Comparison of ENCODE assay signal across 14 cellular contexts in the genomic region with DNA sequence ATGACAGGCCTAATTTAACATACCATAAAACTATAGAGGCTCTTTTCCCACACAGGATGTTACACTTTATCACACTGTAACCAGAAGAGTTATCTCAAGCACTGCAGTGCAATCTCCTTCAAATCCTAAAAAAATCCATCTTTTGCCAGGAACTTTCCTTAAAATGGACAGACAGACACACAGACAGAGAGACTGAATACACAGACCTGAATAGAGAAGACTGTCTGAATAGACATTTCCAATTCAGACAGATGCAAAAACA. TPM values are rescaled to one million over a fixed set of nuclear protein-coding genes. Genes with fewer than 3 reads are reported as not detected.
DNase-seq lines count a peak whose midpoint lies in the region; ATAC-seq and TF ChIP-seq lines count a peak whose summit lies in the region.
"Had no signal": no experiment of that assay in that cellular context is flagged by ENCODE, and none has a peak within 500 bp of the region (broad histone marks: within the 10 kb centered on the region; RNA-seq: fewer than 3 reads in every experiment).

No MANE protein-coding gene starts in this region.

- POLR2A ChIA-PET in CD8-positive, alpha-beta T cell (lab: Charles Lee) = no interaction called here

- H3K4me3 Mint-ChIP-seq in CD8-positive, alpha-beta T cell = no peak overlapping the region

- no peak overlapping the region for H3K4me3 ChIP-seq in CD8-positive, alpha-beta T cell (ENCODE audit: low read depth, low read length)
- no peak overlapping the region for H3K4me3 ChIP-seq in RWPE2 (ENCODE audit: severe bottlenecking)
- no peak overlapping the region for H3K4me3 ChIP-seq in fibroblast of lung (replicated peaks in 1 of 4; ENCODE audit: control extremely low read depth in 1 of 4, insufficient read depth in 1 of 4, low read depth in 3 of 4, low read length in 4 of 4)
- H3K4me3 ChIP-seq in sigmoid colon = no peak overlapping the region

- peak overlapping the region; percentile 18 for H3K4me2 ChIP-seq in fibroblast of lung (ENCODE audit: extremely low read depth, insufficient read depth, low read length)

- ATAC-seq in CD8-positive, alpha-beta T cell = no peak
- ATAC-seq in RWPE2 (ENCODE audit: low read depth) (no peak), HG03135 (IDR thresholded peaks at IDR 0.05; ENCODE audit: unreplicated experiment) (no peak), HG02852 (IDR thresholded peaks at IDR 0.05; ENCODE audit: unreplicated experiment) (no peak)

- no peaks in the 10 kb centered on the region for H3K9me3 Mint-ChIP-seq in CD8-positive, alpha-beta T cell
- H3K9me3 Mint-ChIP-seq: CD4-positive, CD25-positive, alpha-beta regulatory T cell had no signal

- no peaks in the 10 kb centered on the region for H3K9me3 ChIP-seq in CD8-positive, alpha-beta T cell (ENCODE audit: low read length)
- H3K9me3 ChIP-seq in RWPE2 (ENCODE audit: severe bottlenecking) (no peaks in the 10 kb centered on the region), fibroblast of lung (ENCODE audit: control insufficient read depth, insufficient read depth, low read depth, low read length) (no peaks in the 10 kb centered on the region), sigmoid colon (no peaks in the 10 kb centered on the region)

- no peak overlapping the region for H3K27ac ChIP-seq in CD8-positive, alpha-beta T cell (ENCODE audit: low read depth, low read length)
- peak overlapping the region; percentile 96 for H3K27ac ChIP-seq in RWPE2 (ENCODE audit: poor library complexity, severe bottlenecking)
- H3K27ac ChIP-seq in fibroblast of lung (ENCODE audit: insufficient read depth, low read length) = peak overlapping the region; percentile 93
- peak overlapping the region; percentile 64 to 100 (median 88) for H3K27ac ChIP-seq in sigmoid colon

- peaks cover 24% of the 10 kb centered on the region for H3K4me1 Mint-ChIP-seq in CD8-positive, alpha-beta T cell (ENCODE audit: low read depth)

- H4K20me1 ChIP-seq in fibroblast of lung (ENCODE audit: control insufficient read depth, extremely low read depth, insufficient read depth, low read length) = peaks cover 5% of the 10 kb centered on the region

- TF ChIP-seq EP300 in sigmoid colon (IDR thresholded peaks at IDR 0.05) = no peak

- no peak overlapping the region for H2AFZ ChIP-seq in fibroblast of lung (ENCODE audit: low read length)

- no peak for TF ChIP-seq CTCF in CD8-positive, alpha-beta T cell (IDR thresholded peaks at IDR 0.05)
- no peak for TF ChIP-seq CTCF in RWPE2 (IDR thresholded peaks at IDR 0.05; ENCODE audit: poor library complexity, severe bottlenecking)
- no peak for TF ChIP-seq CTCF in fibroblast of lung (conservative IDR thresholded peaks at IDR 0.05 in 1 of 2, IDR thresholded peaks at IDR 0.05 in 1 of 2; ENCODE audit: low read depth in 1 of 2, low read length in 2 of 2)
- no peak for TF ChIP-seq CTCF in sigmoid colon (IDR thresholded peaks at IDR 0.05)

- in situ Hi-C loops in G401 (cut with HindIII; ENCODE audit: low sequenced_read_pairs) = no loop called here

- no peak for TF ChIP-seq POLR2A in sigmoid colon (IDR thresholded peaks at IDR 0.05)

- peaks cover 2% of the 10 kb centered on the region for H3K4me1 ChIP-seq in CD8-positive, alpha-beta T cell (ENCODE audit: insufficient read depth, low read length)
- H3K4me1 ChIP-seq in RWPE2 (ENCODE audit: insufficient read depth, poor library complexity, severe bottlenecking) = peaks cover 84% of the 10 kb centered on the region
- H3K4me1 ChIP-seq in fibroblast of lung (ENCODE audit: control insufficient read depth, extremely low read depth, insufficient read depth, low read length) = peaks cover 47% of the 10 kb centered on the region
- H3K4me1 ChIP-seq in sigmoid colon = peaks cover 0 to 99% (median 91%) of the 10 kb centered on the region in 4 donors

- H3K27me3 ChIP-seq in CD8-positive, alpha-beta T cell (ENCODE audit: insufficient read depth, low read length) = no peaks in the 10 kb centered on the region
- H3K27me3 ChIP-seq in RWPE2 (ENCODE audit: insufficient read depth, poor library complexity, severe bottlenecking) = no peaks in the 10 kb centered on the region
- no peaks in the 10 kb centered on the region for H3K27me3 ChIP-seq in fibroblast of lung (ENCODE audit: control insufficient read depth, insufficient read depth, low read length)
- H3K27me3 ChIP-seq in sigmoid colon = no peaks in the 10 kb centered on the region

- intact Hi-C loops in CD8-positive, alpha-beta T cell (cut with DNase I, micrococcal nuclease) = no loop called here
- intact Hi-C loops in sigmoid colon (cut with DNase I) = no loop called here

- H3K79me2 ChIP-seq in fibroblast of lung (ENCODE audit: control insufficient read depth, insufficient read depth, low read length) = peaks cover 96% of the 10 kb centered on the region

- DNase-seq in CD8-positive, alpha-beta T cell = no peak
- DNase-seq in RWPE2 (ENCODE audit: low spot score) (no peak), fibroblast of lung (ENCODE audit: low read depth in 2 of 2) (no peak), sigmoid colon (no peak), G401 (ENCODE audit: low spot score) (no peak), NCI-H187 (lab: John Stamatoyannopoulos, UW) (no peak)
- DNase-seq: activated naive CD4-positive, alpha-beta T cell; left ventricle myocardium superior; NCI-H1417 treated with DMSO at 0.1 percent for 48 hours; NCI-H82; right cardiac atrium had no signal

- CTCF ChIA-PET in CD8-positive, alpha-beta T cell (lab: Charles Lee) = interaction anchor here (1.0 to 1.9 kb wide), 2 partner anchors 13 to 77 kb away, joined by 3 to 4 read pairs; no protein-coding TSS in a partner anchor

- H3K9ac ChIP-seq in fibroblast of lung (ENCODE audit: insufficient read depth, low read length) = no peak overlapping the region

- no peaks in the 10 kb centered on the region for H3K36me3 ChIP-seq in CD8-positive, alpha-beta T cell (ENCODE audit: insufficient read depth, low read length)
- H3K36me3 ChIP-seq in RWPE2 (ENCODE audit: low read depth) = peaks cover 28% of the 10 kb centered on the region
- no peaks in the 10 kb centered on the region for H3K36me3 ChIP-seq in fibroblast of lung (ENCODE audit: control insufficient read depth, insufficient read depth, low read length)
- H3K36me3 ChIP-seq in sigmoid colon = no peaks in the 10 kb centered on the region

- no peaks in the 10 kb centered on the region for H3K36me3 Mint-ChIP-seq in CD8-positive, alpha-beta T cell
- H3K36me3 Mint-ChIP-seq: CD4-positive, CD25-positive, alpha-beta regulatory T cell had no signal

- H3K27ac Mint-ChIP-seq in CD8-positive, alpha-beta T cell = peak overlapping the region; percentile 58

- H3K27me3 Mint-ChIP-seq in CD8-positive, alpha-beta T cell (ENCODE audit: low read depth) = no peaks in the 10 kb centered on the region
- H3K27me3 Mint-ChIP-seq: CD4-positive, CD25-positive, alpha-beta regulatory T cell had no signal

RNA-seq across cellular contexts. Expression of a gene that starts 6.5 kb away (rescaled TPM):
- 10 to 100 TPM; 10.3 to 15.4 TPM for total RNA-seq in CD8-positive, alpha-beta T cell
- 202 and 288 TPM in 2 replicates for total RNA-seq in fibroblast of lung
- polyA plus RNA-seq in fibroblast of lung = 542 and 773 TPM in 2 replicates
- polyA plus RNA-seq in fibroblast of lung (2012) = 395 and 442 TPM in 2 replicates
- polyA minus RNA-seq in fibroblast of lung (ENCODE audit: low replicate concordance) = 1,176 and 1,331 TPM in 2 replicates
- 100 to 1,000 TPM; 247 to 569 (median 360) TPM for total RNA-seq in sigmoid colon
- 10 to 100 TPM; 38.4 to 50.2 (median 49.2) TPM for polyA plus RNA-seq in sigmoid colon
- total RNA-seq in G401 (2014; rRNA removed; shearing (Covaris generic)) = 102 and 177 TPM in 2 replicates
